Comparison of ENCODE assay signal across 12 cellular contexts in genomic region chr2:191385416-191386160, GRCh38.
DNase-seq lines count a peak whose midpoint lies in the region; ATAC-seq and TF ChIP-seq lines count a peak whose summit lies in the region.
"Had no signal": no experiment of that assay in that cellular context is flagged by ENCODE, and none has a peak within 500 bp of the region (broad histone marks: within the 10 kb centered on the region; RNA-seq: fewer than 3 reads in every experiment).

No MANE protein-coding gene starts in this region.

- intact Hi-C loops in gastrocnemius medialis (cut with DNase I; ENCODE audit: low total_unique reads), result no loop called here

- peak overlapping the region; percentile 38 for H3K27ac ChIP-seq in RWPE2 (ENCODE audit: poor library complexity, severe bottlenecking)
- peak overlapping the region in 3 of 4 donors; percentile 14 to 35 (median 29) for H3K27ac ChIP-seq in gastrocnemius medialis
- H3K27ac ChIP-seq: cardiac muscle cell, right lobe of liver had no signal

- TF ChIP-seq CTCF in RWPE2 (IDR thresholded peaks at IDR 0.05; ENCODE audit: poor library complexity, severe bottlenecking), result no peak
- no peak for TF ChIP-seq CTCF in gastrocnemius medialis (IDR thresholded peaks at IDR 0.05 in 4 of 5, conservative IDR thresholded peaks at IDR 0.05 in 1 of 5)
- TF ChIP-seq CTCF in glutamatergic neuron (IDR thresholded peaks at IDR 0.05; ENCODE audit: partially characterized antibody, unreplicated experiment), result no peak

- TF ChIP-seq POLR2A in gastrocnemius medialis (IDR thresholded peaks at IDR 0.05), result no peak

- no peaks in the 10 kb centered on the region for H3K9me3 Mint-ChIP-seq in glutamatergic neuron (ENCODE audit: unreplicated experiment)
- H3K9me3 Mint-ChIP-seq: mesothelial cell of epicardium had no signal

- no peaks in the 10 kb centered on the region for H3K27me3 ChIP-seq in RWPE2 (ENCODE audit: insufficient read depth, poor library complexity, severe bottlenecking)
- H3K27me3 ChIP-seq in gastrocnemius medialis, result no peaks in the 10 kb centered on the region
- H3K27me3 ChIP-seq: cardiac muscle cell, right lobe of liver had no signal

- H3K4me3 ChIP-seq in RWPE2 (ENCODE audit: severe bottlenecking) (no peak overlapping the region), gastrocnemius medialis (no peak overlapping the region)
- H3K4me3 ChIP-seq: cardiac muscle cell, right lobe of liver had no signal

- no peaks in the 10 kb centered on the region for H3K36me3 Mint-ChIP-seq in glutamatergic neuron (ENCODE audit: unreplicated experiment)

- no peak overlapping the region for H3K27ac Mint-ChIP-seq in glutamatergic neuron (ENCODE audit: unreplicated experiment)
- H3K27ac Mint-ChIP-seq: mesothelial cell of epicardium had no signal

- H3K4me1 ChIP-seq in RWPE2 (ENCODE audit: insufficient read depth, poor library complexity, severe bottlenecking) (peaks cover 36% of the 10 kb centered on the region), gastrocnemius medialis (peaks cover 0 to 4% of the 10 kb centered on the region in 2 donors)

- H3K9me3 ChIP-seq in RWPE2 (ENCODE audit: severe bottlenecking), result no peaks in the 10 kb centered on the region
- H3K9me3 ChIP-seq in gastrocnemius medialis, result no peaks in the 10 kb centered on the region
- H3K9me3 ChIP-seq: right lobe of liver had no signal

- no peaks in the 10 kb centered on the region for H3K27me3 Mint-ChIP-seq in glutamatergic neuron (ENCODE audit: unreplicated experiment)

- H3K4me3 Mint-ChIP-seq in glutamatergic neuron (ENCODE audit: unreplicated experiment), result no peak overlapping the region
- H3K4me3 Mint-ChIP-seq: mesothelial cell of epicardium had no signal

- H3K4me1 Mint-ChIP-seq in glutamatergic neuron (ENCODE audit: low read depth, unreplicated experiment), result peaks cover 4% of the 10 kb centered on the region

- peak; percentile 85 for ATAC-seq in HG02763 (IDR thresholded peaks at IDR 0.05; ENCODE audit: unreplicated experiment)
- ATAC-seq in RWPE2 (ENCODE audit: low read depth), result no peak
- ATAC-seq in gastrocnemius medialis, result no peak
- ATAC-seq: right lobe of liver had no signal

- peaks cover 98% of the 10 kb centered on the region for H3K36me3 ChIP-seq in RWPE2 (ENCODE audit: low read depth)
- no peaks in the 10 kb centered on the region for H3K36me3 ChIP-seq in gastrocnemius medialis

- in situ Hi-C loops in gastrocnemius medialis (cut with MboI; ENCODE audit: low sequenced_read_pairs in 4 of 4), result no loop called here

- DNase-seq in activated T-cell treated with anti-CD3 and anti-CD28 coated beads for 48 hours (ENCODE audit: low read depth) (peak; percentile 5), activated T-cell treated with anti-CD3 and anti-CD28 coated beads for 4 hours (no peak), RWPE2 (ENCODE audit: low spot score) (no peak), gastrocnemius medialis (no peak), NCI-H187 (lab: John Stamatoyannopoulos, UW) (no peak), dedifferentiated amniotic fluid mesenchymal stem cell (ENCODE audit: extremely low spot score) (no peak), glutamatergic neuron (no peak)
- DNase-seq: NCI-H146, right lobe of liver had no signal
